Comparison of ENCODE assay signal across 16 cellular contexts in the genomic region with DNA sequence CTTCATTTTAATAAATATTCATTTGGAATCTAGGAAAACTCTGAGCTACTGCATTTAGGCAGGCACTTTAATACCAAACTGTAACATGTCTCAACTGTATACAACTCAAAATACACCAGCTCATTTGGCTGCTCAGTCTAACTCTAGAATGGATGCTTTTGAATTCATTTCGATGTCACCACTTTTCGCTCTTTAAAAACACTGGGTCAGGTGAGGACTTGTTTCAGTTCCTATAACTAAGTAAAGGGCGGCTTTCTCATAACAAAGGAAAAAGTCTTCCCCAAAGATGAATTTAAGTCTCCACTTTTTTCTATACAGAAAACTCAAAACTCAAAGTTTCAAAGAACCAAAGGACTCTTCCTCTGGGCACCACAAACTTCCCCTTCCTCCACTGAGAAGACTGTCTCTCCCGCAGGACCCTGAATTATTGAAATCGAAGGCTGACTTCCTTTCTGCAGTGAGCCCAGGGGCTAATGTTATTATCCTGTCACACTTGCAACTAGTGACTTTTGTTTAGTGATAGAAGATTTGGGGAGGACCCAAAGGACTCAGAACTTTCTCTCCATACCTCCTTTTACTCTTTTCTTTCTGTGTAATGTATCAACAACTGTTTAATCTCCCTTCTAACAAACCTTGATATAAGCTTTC. TPM values are rescaled to one million over a fixed set of nuclear protein-coding genes. Genes with fewer than 3 reads are reported as not detected.
DNase-seq lines count a peak whose midpoint lies in the region; ATAC-seq, FAIRE-seq and TF ChIP-seq lines count a peak whose summit lies in the region.
"Had no signal": no experiment of that assay in that cellular context is flagged by ENCODE, and none has a peak within 500 bp of the region (broad histone marks: within the 10 kb centered on the region; RNA-seq: fewer than 3 reads in every experiment).

No MANE protein-coding gene starts in this region.

- no peak for TF ChIP-seq RAD21 in HepG2 (CRISPR knock-in tag; IDR thresholded peaks at IDR 0.05)

- H3K4me2 ChIP-seq in BLaER1 (peak overlapping the region; percentile 60), OCI-LY1 (ENCODE audit: low read length) (peak overlapping the region; percentile 48), HepG2 (ENCODE audit: low read depth, low read length) (no peak overlapping the region)
- H3K4me2 ChIP-seq: GM23338 had no signal

- CTCF ChIA-PET in HepG2 (lab: Yijun Ruan, JAX; ENCODE audit: low intra/inter-chr PET ratio, low total read pairs) = no interaction called here

- ATAC-seq in GM19324 (IDR thresholded peaks at IDR 0.05; ENCODE audit: low FRiP score, unreplicated experiment) = peak; percentile 71
- ATAC-seq in HG02981 (IDR thresholded peaks at IDR 0.05; ENCODE audit: unreplicated experiment) = peak; percentile 72
- no peak for ATAC-seq in omental fat pad (ENCODE audit: low FRiP score)
- no peak for ATAC-seq in HepG2
- ATAC-seq in HG02885 (IDR thresholded peaks at IDR 0.05; ENCODE audit: poor library complexity, unreplicated experiment) = no peak
- ATAC-seq: activated T-helper 17 cell treated with anti-CD3 and anti-CD28 coated beads, Interleukin-2, amount 50 U/mL, for 72 hours; gastrocnemius medialis; GM23338; natural killer cell had no signal

- no peaks in the 10 kb centered on the region for H3K9me3 ChIP-seq in BLaER1
- H3K9me3 ChIP-seq in OCI-LY1 (ENCODE audit: low read length) = no peaks in the 10 kb centered on the region
- no peaks in the 10 kb centered on the region for H3K9me3 ChIP-seq in HepG2 (ENCODE audit: low read length)
- H3K9me3 ChIP-seq: gastrocnemius medialis, MG63, SJCRH30 had no signal

- no peaks in the 10 kb centered on the region for H3K9me2 ChIP-seq in OCI-LY1 (ENCODE audit: low read depth, low read length)

- H3K4me3 ChIP-seq in BLaER1 = 0 out of 2 replicates have a peak overlapping the region, but pooled peaks have one; percentile 3
- peak overlapping the region; percentile 10 for H3K4me3 ChIP-seq in OCI-LY1 (ENCODE audit: low read depth, low read length, poor library complexity, severe bottlenecking)
- no peak overlapping the region for H3K4me3 ChIP-seq in HepG2 (replicated peaks in 1 of 3; ENCODE audit: insufficient read depth in 1 of 3, low read depth in 2 of 3, low read length in 3 of 3)
- H3K4me3 ChIP-seq: gastrocnemius medialis, GM23338, MG63, SJCRH30 had no signal

- H3K4me1 ChIP-seq in BLaER1 (peaks cover 21% of the 10 kb centered on the region), OCI-LY1 (ENCODE audit: insufficient read depth, low read length, severe bottlenecking) (peaks cover 11% of the 10 kb centered on the region), HepG2 (ENCODE audit: insufficient read depth, low read length) (no peaks in the 10 kb centered on the region)
- H3K4me1 ChIP-seq: gastrocnemius medialis, SJCRH30 had no signal

- H2AFZ ChIP-seq in OCI-LY1 (ENCODE audit: low read length) = no peak overlapping the region
- H2AFZ ChIP-seq in HepG2 (ENCODE audit: low read length) = no peak overlapping the region
- H2AFZ ChIP-seq: GM23338 had no signal

- DNase-seq in NCI-H1048 (lab: John Stamatoyannopoulos, UW) (no peak), omental fat pad (ENCODE audit: low spot score) (no peak), HepG2 (ENCODE audit: low spot score) (no peak)
- DNase-seq: activated CD4-positive, CD25-positive, alpha-beta regulatory T cell treated with anti-CD3 and anti-CD28 coated beads, Interleukin-2, amount 50 U/mL, for 72 hours; gastrocnemius medialis; MG63; natural killer cell; NCI-H510A treated with DMSO at 0.1 percent for 48 hours; SJCRH30 had no signal

- H3K79me2 ChIP-seq in OCI-LY1 (ENCODE audit: insufficient read depth, low read length) (no peaks in the 10 kb centered on the region), HepG2 (ENCODE audit: insufficient read depth, low read length) (no peaks in the 10 kb centered on the region)

- POLR2A ChIA-PET in HepG2 (lab: Yijun Ruan, JAX) = no interaction called here

- 44% methylated on average over 5 of the region's 5 CpGs for WGBS in HepG2 (ENCODE audit: low lambda C conversion rate)

- H4K20me1 ChIP-seq in BLaER1 (no peaks in the 10 kb centered on the region), OCI-LY1 (ENCODE audit: insufficient read depth, low read length) (no peaks in the 10 kb centered on the region), HepG2 (ENCODE audit: insufficient read depth, low read length) (no peaks in the 10 kb centered on the region)

- in situ Hi-C loops in HepG2 (cut with HindIII; ENCODE audit: extremely low pct_ligation_motif_present, low pct_unique_long_range_greater_than_20kb) = no loop called here

- H3K27ac ChIP-seq in BLaER1 (peak overlapping the region; percentile 16; the same call in 1 of the 2 replicates), OCI-LY1 (ENCODE audit: low read depth, low read length, poor library complexity, severe bottlenecking) (no peak overlapping the region), HepG2 (ENCODE audit: extremely low read length, insufficient read depth, low read length) (no peak overlapping the region)
- H3K27ac ChIP-seq: gastrocnemius medialis, SJCRH30 had no signal

- no peak for TF ChIP-seq CTCF in OCI-LY1 (IDR thresholded peaks at IDR 0.05; ENCODE audit: low read length)
- no peak for TF ChIP-seq CTCF in omental fat pad (IDR thresholded peaks at IDR 0.05)
- TF ChIP-seq CTCF in HepG2 (CRISPR knock-in tag; IDR thresholded peaks at IDR 0.05) = no peak

- FAIRE-seq in HepG2 (lab: Jason Lieb, UNC) = no peak

- intact Hi-C loops in HepG2 (cut with micrococcal nuclease; ENCODE audit: unreplicated experiment) = no loop called here

- no peaks in the 10 kb centered on the region for H3F3A ChIP-seq in OCI-LY1 (ENCODE audit: insufficient read depth, low read length)

- BruUV-seq in HepG2 (replicated peaks; lab: Mats Ljungman, UMichigan) = no TSS peak

- no peak for TF ChIP-seq POLR2A in HepG2 (IDR thresholded peaks at IDR 0.05; ENCODE audit: insufficient read depth in 1 of 2, low read depth in 2 of 2, low read length in 2 of 2)

- H3K36me3 ChIP-seq in BLaER1 (no peaks in the 10 kb centered on the region), OCI-LY1 (ENCODE audit: insufficient read depth, low read length) (no peaks in the 10 kb centered on the region), HepG2 (replicated peaks in 1 of 2; ENCODE audit: control insufficient read depth in 1 of 2, insufficient read depth in 2 of 2, low read length in 2 of 2) (no peaks in the 10 kb centered on the region)
- H3K36me3 ChIP-seq: MG63, SJCRH30 had no signal

- no peak for TF ChIP-seq EP300 in HepG2 (IDR thresholded peaks at IDR 0.05; ENCODE audit: low read depth in 2 of 2, low read length in 2 of 2)
- TF ChIP-seq EP300 in HepG2 (CRISPR knock-in tag; IDR thresholded peaks at IDR 0.05; ENCODE audit: borderline replicate concordance) = no peak

- H3K27me3 ChIP-seq in BLaER1 (no peaks in the 10 kb centered on the region), OCI-LY1 (ENCODE audit: insufficient read depth, low read length) (no peaks in the 10 kb centered on the region), HepG2 (ENCODE audit: control insufficient read depth in 1 of 2, insufficient read depth in 2 of 2, low read length in 2 of 2) (peaks cover 0 to 26% of the 10 kb centered on the region in 2 experiments; a peak in 2 of 5 replicates)
- H3K27me3 ChIP-seq: gastrocnemius medialis, MG63, SJCRH30 had no signal

- peak overlapping the region; percentile 35; the same call in 1 of the 2 replicates for H3K9ac ChIP-seq in BLaER1
- H3K9ac ChIP-seq in OCI-LY1 (ENCODE audit: low read length) = no peak overlapping the region
- no peak overlapping the region for H3K9ac ChIP-seq in HepG2 (ENCODE audit: insufficient read depth, low read depth, low read length)

RNA-seq across cellular contexts. Expression of gene DHX9, which starts 9.7 kb away (rescaled TPM):
- total RNA-seq in omental fat pad (100 to 1,000 TPM in 1 of 4 donors, 10 to 100 TPM in 3; 79.7 to 135 (median 88.8) TPM), HepG2 (2016; rRNA removed; fragmentation: Illumina TruSeq; extraction: Trizol) (211 and 292 TPM in 2 replicates)
- 16.1 and 20.6 TPM in 2 replicates for total RNA-seq in HepG2 (2016; cell fraction: cytosol; rRNA removed; fragmentation: Illumina TruSeq; extraction: Trizol; ENCODE audit: low read depth)
- 213 and 291 TPM in 2 replicates for total RNA-seq in HepG2 (2016; cell fraction: insoluble cytoplasmic fraction; rRNA removed; fragmentation: Illumina TruSeq; extraction: Trizol)
- total RNA-seq in HepG2 (2016; cell fraction: membrane; rRNA removed; fragmentation: Illumina TruSeq; extraction: Trizol) = 42.1 and 50.4 TPM in 2 replicates
- 202 and 214 TPM in 2 replicates for total RNA-seq in HepG2 (2016; cell fraction: nucleus; rRNA removed; fragmentation: Illumina TruSeq; extraction: Trizol)
- 73.0 and 84.8 TPM in 2 replicates for polyA plus RNA-seq in HepG2 (2011; rRNA removed)
- polyA plus RNA-seq in HepG2 (2011; cell fraction: cytosol; rRNA removed) = 58.2 and 75.5 TPM in 2 replicates
- polyA plus RNA-seq in HepG2 (2011; cell fraction: nucleus; rRNA removed) = 60.1 and 67.7 TPM in 2 replicates
- 68.2 and 72.8 TPM in 2 replicates for polyA plus RNA-seq in HepG2 (2012)
- polyA plus RNA-seq in HepG2 (2016; cell fraction: cytosol; fragmentation: Illumina TruSeq; extraction: Trizol; ENCODE audit: low read depth) = 10.6 and 12.5 TPM in 2 replicates
- polyA plus RNA-seq in HepG2 (2016; cell fraction: insoluble cytoplasmic fraction; fragmentation: Illumina TruSeq; extraction: Trizol; ENCODE audit: low read depth) = 227 and 240 TPM in 2 replicates
- polyA plus RNA-seq in HepG2 (2016; cell fraction: membrane; fragmentation: Illumina TruSeq; extraction: Trizol; ENCODE audit: low read depth) = 25.1 and 29.4 TPM in 2 replicates
- polyA plus RNA-seq in HepG2 (2016; cell fraction: nucleus; fragmentation: Illumina TruSeq; extraction: Trizol; ENCODE audit: insufficient read depth, low read depth) = 148 and 178 TPM in 2 replicates
- polyA minus RNA-seq in HepG2 (2011; rRNA and poly(A)+ RNA removed; ENCODE audit: low replicate concordance) = 84.1 and 281 TPM in 2 replicates
- polyA minus RNA-seq in HepG2 (2011; cell fraction: cytosol; rRNA and poly(A)+ RNA removed) = 66.0 and 78.2 TPM in 2 replicates
- polyA minus RNA-seq in HepG2 (2011; cell fraction: nucleus; rRNA and poly(A)+ RNA removed) = 231 and 260 TPM in 2 replicates

RNA-seq across cellular contexts. Expression of gene NPL, which starts 39.8 kb away (rescaled TPM):
- total RNA-seq in omental fat pad (10 to 100 TPM; 18.5 to 39.9 (median 26.0) TPM), HepG2 (2016; rRNA removed; fragmentation: Illumina TruSeq; extraction: Trizol) (0.04 TPM in 1 of 2 replicates, not detected in the other)
- total RNA-seq in HepG2 (2016; cell fraction: cytosol; rRNA removed; fragmentation: Illumina TruSeq; extraction: Trizol; ENCODE audit: low read depth) = not detected in 2 replicates
- 0.07 and 0.15 TPM in 2 replicates for total RNA-seq in HepG2 (2016; cell fraction: insoluble cytoplasmic fraction; rRNA removed; fragmentation: Illumina TruSeq; extraction: Trizol)
- total RNA-seq in HepG2 (2016; cell fraction: membrane; rRNA removed; fragmentation: Illumina TruSeq; extraction: Trizol) = not detected in 2 replicates
- total RNA-seq in HepG2 (2016; cell fraction: nucleus; rRNA removed; fragmentation: Illumina TruSeq; extraction: Trizol) = not detected in 2 replicates
- polyA plus RNA-seq in HepG2 (2011; rRNA removed) = 0.03 and 0.07 TPM in 2 replicates
- not detected in 2 replicates for polyA plus RNA-seq in HepG2 (2011; cell fraction: cytosol; rRNA removed)
- polyA plus RNA-seq in HepG2 (2011; cell fraction: nucleus; rRNA removed) = not detected in 2 replicates
- 0.05 TPM in 1 of 2 replicates, not detected in the other for polyA plus RNA-seq in HepG2 (2012)
- polyA plus RNA-seq in HepG2 (2016; cell fraction: cytosol; fragmentation: Illumina TruSeq; extraction: Trizol; ENCODE audit: low read depth) = not detected in 2 replicates
- polyA plus RNA-seq in HepG2 (2016; cell fraction: insoluble cytoplasmic fraction; fragmentation: Illumina TruSeq; extraction: Trizol; ENCODE audit: low read depth) = 0.11 and 0.19 TPM in 2 replicates
- not detected in 2 replicates for polyA plus RNA-seq in HepG2 (2016; cell fraction: membrane; fragmentation: Illumina TruSeq; extraction: Trizol; ENCODE audit: low read depth)
- not detected in 2 replicates for polyA plus RNA-seq in HepG2 (2016; cell fraction: nucleus; fragmentation: Illumina TruSeq; extraction: Trizol; ENCODE audit: insufficient read depth, low read depth)
- 4.7 TPM in 1 of 2 replicates, not detected in the other for polyA minus RNA-seq in HepG2 (2011; rRNA and poly(A)+ RNA removed; ENCODE audit: low replicate concordance)
- polyA minus RNA-seq in HepG2 (2011; cell fraction: cytosol; rRNA and poly(A)+ RNA removed) = not detected in 2 replicates
- not detected in 2 replicates for polyA minus RNA-seq in HepG2 (2011; cell fraction: nucleus; rRNA and poly(A)+ RNA removed)

Comparison
In these comparisons a context has a peak if more than half of its experiments do, and no peak if none do; other contexts are left out.
1. H3K4me3 ChIP-seq: peak in BLaER1 (single experiment) and OCI-LY1 (single experiment); none in HepG2 (0 of 3).
2. ATAC-seq: peak in GM19324 (single experiment) and HG02981 (single experiment); none in omental fat pad (single experiment), HepG2 (single experiment) and HG02885 (single experiment).
3. RNA of gene NPL, which starts 39.8 kb away (total RNA-seq): 18.5 to 39.9 TPM in omental fat pad; 0.04 to 0.15 TPM in HepG2; every median in the first group is over 10 times any median in the second.